In the genomic region with DNA sequence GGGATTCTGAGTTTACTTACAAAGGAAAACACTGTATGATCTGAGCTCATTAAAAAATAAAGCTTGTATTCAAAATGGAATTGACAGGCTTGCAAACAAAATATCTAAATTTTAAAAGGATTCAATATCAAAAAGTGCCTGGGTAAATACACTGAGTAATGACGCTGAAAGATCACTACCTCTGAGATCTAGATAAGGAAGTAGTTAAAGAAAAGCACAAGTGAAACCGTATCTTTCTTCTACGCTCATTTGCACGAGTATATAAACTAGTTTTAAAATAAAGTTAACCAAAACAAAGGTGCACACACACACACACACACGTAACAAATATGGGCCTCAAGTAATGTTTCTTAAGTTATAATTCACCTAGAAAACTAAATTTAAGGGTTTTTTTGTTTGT, we compare ENCODE assay signal across 1 cellular context.
TF ChIP-seq lines count a peak whose summit lies in the region.

No MANE protein-coding gene starts in this region.

TF ChIP-seq in HEK293, 187 proteins besides CTCF, POLR2A, EP300 and RAD21 (continued from another document):
- TF ChIP-seq, protein P1, sequence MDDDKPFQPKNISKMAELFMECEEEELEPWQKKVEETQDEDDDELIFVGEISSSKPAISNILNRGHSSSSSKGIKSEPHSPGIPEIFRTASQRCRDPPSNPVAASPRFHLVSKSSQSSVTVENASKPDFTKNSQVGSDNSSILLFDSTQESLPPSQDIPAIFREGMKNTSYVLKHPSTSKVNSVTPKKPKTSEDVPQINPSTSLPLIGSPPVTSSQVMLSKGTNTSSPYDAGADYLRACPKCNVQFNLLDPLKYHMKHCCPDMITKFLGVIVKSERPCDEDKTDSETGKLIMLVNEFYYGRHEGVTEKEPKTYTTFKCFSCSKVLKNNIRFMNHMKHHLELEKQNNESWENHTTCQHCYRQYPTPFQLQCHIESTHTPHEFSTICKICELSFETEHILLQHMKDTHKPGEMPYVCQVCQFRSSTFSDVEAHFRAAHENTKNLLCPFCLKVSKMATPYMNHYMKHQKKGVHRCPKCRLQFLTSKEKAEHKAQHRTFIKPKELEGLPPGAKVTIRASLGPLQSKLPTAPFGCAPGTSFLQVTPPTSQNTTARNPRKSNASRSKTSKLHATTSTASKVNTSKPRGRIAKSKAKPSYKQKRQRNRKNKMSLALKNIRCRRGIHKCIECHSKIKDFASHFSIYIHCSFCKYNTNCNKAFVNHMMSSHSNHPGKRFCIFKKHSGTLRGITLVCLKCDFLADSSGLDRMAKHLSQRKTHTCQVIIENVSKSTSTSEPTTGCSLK (tag by site-specific recombination; IDR thresholded peaks at IDR 0.05): no peak
- TF ChIP-seq ZNF416 (tag by site-specific recombination; IDR thresholded peaks at IDR 0.05): no peak
